In the genomic region with DNA sequence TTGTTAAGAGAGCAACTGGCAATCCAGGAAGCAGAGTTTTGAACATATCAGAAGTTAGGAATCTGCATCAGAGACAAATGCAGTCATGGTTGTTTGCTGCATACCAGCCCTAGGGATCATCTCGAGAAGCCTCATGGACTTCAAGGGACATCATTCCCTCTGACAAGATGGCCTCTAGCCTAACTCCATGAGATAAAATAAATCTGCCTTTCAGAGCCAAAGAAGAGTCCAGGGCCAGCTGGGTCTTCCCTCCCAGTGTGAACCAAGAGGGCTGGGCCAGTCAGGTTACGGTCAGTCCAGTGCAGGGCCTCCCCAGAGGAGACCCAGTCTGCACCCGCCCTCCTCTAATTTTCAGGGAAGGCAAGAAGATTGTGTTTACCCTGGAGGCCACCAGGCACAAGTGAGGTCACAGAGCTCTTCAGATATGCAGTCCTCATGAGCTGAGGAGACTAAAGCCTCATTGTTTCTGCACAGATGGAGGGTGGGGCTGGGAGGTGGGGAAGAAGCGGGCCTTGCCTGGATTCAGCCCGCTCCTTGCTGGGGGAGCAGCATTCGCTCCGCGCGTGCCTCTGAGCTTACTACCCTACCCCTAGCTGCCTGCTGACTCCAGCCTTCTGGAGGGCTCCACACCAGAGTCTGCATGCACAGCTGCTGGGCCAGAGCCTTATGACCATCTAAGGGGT, we compare ENCODE assay signal across 2 cellular contexts.
TF ChIP-seq lines count a peak whose summit lies in the region.

No MANE protein-coding gene starts in this region.

TF ChIP-seq in K562, 482 proteins besides CTCF, POLR2A, EP300 and RAD21 (continued from another document and continues in another):
- no peak for TF ChIP-seq ZNF316 (IDR thresholded peaks at IDR 0.05)
- TF ChIP-seq, protein P1, sequence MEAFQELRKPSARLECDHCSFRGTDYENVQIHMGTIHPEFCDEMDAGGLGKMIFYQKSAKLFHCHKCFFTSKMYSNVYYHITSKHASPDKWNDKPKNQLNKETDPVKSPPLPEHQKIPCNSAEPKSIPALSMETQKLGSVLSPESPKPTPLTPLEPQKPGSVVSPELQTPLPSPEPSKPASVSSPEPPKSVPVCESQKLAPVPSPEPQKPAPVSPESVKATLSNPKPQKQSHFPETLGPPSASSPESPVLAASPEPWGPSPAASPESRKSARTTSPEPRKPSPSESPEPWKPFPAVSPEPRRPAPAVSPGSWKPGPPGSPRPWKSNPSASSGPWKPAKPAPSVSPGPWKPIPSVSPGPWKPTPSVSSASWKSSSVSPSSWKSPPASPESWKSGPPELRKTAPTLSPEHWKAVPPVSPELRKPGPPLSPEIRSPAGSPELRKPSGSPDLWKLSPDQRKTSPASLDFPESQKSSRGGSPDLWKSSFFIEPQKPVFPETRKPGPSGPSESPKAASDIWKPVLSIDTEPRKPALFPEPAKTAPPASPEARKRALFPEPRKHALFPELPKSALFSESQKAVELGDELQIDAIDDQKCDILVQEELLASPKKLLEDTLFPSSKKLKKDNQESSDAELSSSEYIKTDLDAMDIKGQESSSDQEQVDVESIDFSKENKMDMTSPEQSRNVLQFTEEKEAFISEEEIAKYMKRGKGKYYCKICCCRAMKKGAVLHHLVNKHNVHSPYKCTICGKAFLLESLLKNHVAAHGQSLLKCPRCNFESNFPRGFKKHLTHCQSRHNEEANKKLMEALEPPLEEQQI (IDR thresholded peaks at IDR 0.05) = no peak
- TF ChIP-seq CXXC5 (CRISPR knock-in tag; IDR thresholded peaks at IDR 0.05) = peak; percentile 21; the same call in 1 of the 2 replicates
- TF ChIP-seq NFE2 (IDR thresholded peaks at IDR 0.05; ENCODE audit: low read depth) = no peak
- no peak for TF ChIP-seq ZNF431 (CRISPR knock-in tag; IDR thresholded peaks at IDR 0.05)
- TF ChIP-seq, protein P2, sequence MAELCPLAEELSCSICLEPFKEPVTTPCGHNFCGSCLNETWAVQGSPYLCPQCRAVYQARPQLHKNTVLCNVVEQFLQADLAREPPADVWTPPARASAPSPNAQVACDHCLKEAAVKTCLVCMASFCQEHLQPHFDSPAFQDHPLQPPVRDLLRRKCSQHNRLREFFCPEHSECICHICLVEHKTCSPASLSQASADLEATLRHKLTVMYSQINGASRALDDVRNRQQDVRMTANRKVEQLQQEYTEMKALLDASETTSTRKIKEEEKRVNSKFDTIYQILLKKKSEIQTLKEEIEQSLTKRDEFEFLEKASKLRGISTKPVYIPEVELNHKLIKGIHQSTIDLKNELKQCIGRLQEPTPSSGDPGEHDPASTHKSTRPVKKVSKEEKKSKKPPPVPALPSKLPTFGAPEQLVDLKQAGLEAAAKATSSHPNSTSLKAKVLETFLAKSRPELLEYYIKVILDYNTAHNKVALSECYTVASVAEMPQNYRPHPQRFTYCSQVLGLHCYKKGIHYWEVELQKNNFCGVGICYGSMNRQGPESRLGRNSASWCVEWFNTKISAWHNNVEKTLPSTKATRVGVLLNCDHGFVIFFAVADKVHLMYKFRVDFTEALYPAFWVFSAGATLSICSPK (IDR thresholded peaks at IDR 0.05; ENCODE audit: borderline replicate concordance) = no peak
- TF ChIP-seq, protein P3, sequence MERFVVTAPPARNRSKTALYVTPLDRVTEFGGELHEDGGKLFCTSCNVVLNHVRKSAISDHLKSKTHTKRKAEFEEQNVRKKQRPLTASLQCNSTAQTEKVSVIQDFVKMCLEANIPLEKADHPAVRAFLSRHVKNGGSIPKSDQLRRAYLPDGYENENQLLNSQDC (CRISPR knock-in tag; IDR thresholded peaks at IDR 0.05) = no peak
- no peak for TF ChIP-seq ZNF766 (CRISPR knock-in tag; conservative IDR thresholded peaks at IDR 0.05)
- no peak for TF ChIP-seq ZNF24 (IDR thresholded peaks at IDR 0.05)
- TF ChIP-seq TEAD2 (tag; IDR thresholded peaks at IDR 0.05) = peak; percentile 38; the same call in 1 of the 2 replicates
- TF ChIP-seq PTRF (tag; IDR thresholded peaks at IDR 0.05) = no peak
- TF ChIP-seq KDM4B (IDR thresholded peaks at IDR 0.05; ENCODE audit: borderline replicate concordance in 2 of 2, low read depth in 1 of 2) = no peak
- TF ChIP-seq, protein P4, sequence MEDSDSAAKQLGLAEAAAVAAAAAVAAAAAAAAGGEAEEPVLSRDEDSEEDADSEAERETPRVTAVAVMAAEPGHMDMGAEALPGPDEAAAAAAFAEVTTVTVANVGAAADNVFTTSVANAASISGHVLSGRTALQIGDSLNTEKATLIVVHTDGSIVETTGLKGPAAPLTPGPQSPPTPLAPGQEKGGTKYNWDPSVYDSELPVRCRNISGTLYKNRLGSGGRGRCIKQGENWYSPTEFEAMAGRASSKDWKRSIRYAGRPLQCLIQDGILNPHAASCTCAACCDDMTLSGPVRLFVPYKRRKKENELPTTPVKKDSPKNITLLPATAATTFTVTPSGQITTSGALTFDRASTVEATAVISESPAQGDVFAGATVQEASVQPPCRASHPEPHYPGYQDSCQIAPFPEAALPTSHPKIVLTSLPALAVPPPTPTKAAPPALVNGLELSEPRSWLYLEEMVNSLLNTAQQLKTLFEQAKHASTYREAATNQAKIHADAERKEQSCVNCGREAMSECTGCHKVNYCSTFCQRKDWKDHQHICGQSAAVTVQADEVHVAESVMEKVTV (CRISPR knock-in tag; IDR thresholded peaks at IDR 0.05) = no peak
- TF ChIP-seq, protein P5, sequence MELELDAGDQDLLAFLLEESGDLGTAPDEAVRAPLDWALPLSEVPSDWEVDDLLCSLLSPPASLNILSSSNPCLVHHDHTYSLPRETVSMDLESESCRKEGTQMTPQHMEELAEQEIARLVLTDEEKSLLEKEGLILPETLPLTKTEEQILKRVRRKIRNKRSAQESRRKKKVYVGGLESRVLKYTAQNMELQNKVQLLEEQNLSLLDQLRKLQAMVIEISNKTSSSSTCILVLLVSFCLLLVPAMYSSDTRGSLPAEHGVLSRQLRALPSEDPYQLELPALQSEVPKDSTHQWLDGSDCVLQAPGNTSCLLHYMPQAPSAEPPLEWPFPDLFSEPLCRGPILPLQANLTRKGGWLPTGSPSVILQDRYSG (tag; conservative IDR thresholded peaks at IDR 0.05; ENCODE audit: low read depth) = no peak
- TF ChIP-seq, protein P6, sequence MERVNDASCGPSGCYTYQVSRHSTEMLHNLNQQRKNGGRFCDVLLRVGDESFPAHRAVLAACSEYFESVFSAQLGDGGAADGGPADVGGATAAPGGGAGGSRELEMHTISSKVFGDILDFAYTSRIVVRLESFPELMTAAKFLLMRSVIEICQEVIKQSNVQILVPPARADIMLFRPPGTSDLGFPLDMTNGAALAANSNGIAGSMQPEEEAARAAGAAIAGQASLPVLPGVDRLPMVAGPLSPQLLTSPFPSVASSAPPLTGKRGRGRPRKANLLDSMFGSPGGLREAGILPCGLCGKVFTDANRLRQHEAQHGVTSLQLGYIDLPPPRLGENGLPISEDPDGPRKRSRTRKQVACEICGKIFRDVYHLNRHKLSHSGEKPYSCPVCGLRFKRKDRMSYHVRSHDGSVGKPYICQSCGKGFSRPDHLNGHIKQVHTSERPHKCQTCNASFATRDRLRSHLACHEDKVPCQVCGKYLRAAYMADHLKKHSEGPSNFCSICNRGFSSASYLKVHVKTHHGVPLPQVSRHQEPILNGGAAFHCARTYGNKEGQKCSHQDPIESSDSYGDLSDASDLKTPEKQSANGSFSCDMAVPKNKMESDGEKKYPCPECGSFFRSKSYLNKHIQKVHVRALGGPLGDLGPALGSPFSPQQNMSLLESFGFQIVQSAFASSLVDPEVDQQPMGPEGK (CRISPR knock-in tag; IDR thresholded peaks at IDR 0.05; ENCODE audit: borderline replicate concordance) = no peak
- TF ChIP-seq SMARCC2 (IDR thresholded peaks at IDR 0.05; ENCODE audit: low read depth) = no peak
- no peak for TF ChIP-seq NEUROD1 (IDR thresholded peaks at IDR 0.05; ENCODE audit: borderline replicate concordance, low read depth, low read length, partially characterized antibody)

TF ChIP-seq in HepG2, 621 proteins besides CTCF, POLR2A, EP300 and RAD21 (continued from another document and continues in another):
- TF ChIP-seq, protein P7, sequence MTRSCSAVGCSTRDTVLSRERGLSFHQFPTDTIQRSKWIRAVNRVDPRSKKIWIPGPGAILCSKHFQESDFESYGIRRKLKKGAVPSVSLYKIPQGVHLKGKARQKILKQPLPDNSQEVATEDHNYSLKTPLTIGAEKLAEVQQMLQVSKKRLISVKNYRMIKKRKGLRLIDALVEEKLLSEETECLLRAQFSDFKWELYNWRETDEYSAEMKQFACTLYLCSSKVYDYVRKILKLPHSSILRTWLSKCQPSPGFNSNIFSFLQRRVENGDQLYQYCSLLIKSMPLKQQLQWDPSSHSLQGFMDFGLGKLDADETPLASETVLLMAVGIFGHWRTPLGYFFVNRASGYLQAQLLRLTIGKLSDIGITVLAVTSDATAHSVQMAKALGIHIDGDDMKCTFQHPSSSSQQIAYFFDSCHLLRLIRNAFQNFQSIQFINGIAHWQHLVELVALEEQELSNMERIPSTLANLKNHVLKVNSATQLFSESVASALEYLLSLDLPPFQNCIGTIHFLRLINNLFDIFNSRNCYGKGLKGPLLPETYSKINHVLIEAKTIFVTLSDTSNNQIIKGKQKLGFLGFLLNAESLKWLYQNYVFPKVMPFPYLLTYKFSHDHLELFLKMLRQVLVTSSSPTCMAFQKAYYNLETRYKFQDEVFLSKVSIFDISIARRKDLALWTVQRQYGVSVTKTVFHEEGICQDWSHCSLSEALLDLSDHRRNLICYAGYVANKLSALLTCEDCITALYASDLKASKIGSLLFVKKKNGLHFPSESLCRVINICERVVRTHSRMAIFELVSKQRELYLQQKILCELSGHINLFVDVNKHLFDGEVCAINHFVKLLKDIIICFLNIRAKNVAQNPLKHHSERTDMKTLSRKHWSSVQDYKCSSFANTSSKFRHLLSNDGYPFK (CRISPR knock-in tag; IDR thresholded peaks at IDR 0.05; ENCODE audit: borderline replicate concordance) = no peak
- TF ChIP-seq ZMAT3 (CRISPR knock-in tag; conservative IDR thresholded peaks at IDR 0.05) (no peak), ZNF33A (CRISPR knock-in tag; IDR thresholded peaks at IDR 0.05; ENCODE audit: borderline replicate concordance) (no peak), MBD4 (IDR thresholded peaks at IDR 0.05; ENCODE audit: borderline replicate concordance, low read length) (no peak), NCOA2 (CRISPR knock-in tag; IDR thresholded peaks at IDR 0.05) (peak; percentile 58), ZNF768 (CRISPR knock-in tag; IDR thresholded peaks at IDR 0.05) (peak; percentile 35; the same call in 1 of the 2 replicates), TCF7 (IDR thresholded peaks at IDR 0.05; ENCODE audit: low read depth) (peak; percentile 22; the same call in 1 of the 2 replicates), ZNF207 (IDR thresholded peaks at IDR 0.05; ENCODE audit: borderline replicate concordance) (no peak), ZSCAN21 (CRISPR knock-in tag; IDR thresholded peaks at IDR 0.05; ENCODE audit: borderline replicate concordance) (no peak)
- TF ChIP-seq, protein P8, sequence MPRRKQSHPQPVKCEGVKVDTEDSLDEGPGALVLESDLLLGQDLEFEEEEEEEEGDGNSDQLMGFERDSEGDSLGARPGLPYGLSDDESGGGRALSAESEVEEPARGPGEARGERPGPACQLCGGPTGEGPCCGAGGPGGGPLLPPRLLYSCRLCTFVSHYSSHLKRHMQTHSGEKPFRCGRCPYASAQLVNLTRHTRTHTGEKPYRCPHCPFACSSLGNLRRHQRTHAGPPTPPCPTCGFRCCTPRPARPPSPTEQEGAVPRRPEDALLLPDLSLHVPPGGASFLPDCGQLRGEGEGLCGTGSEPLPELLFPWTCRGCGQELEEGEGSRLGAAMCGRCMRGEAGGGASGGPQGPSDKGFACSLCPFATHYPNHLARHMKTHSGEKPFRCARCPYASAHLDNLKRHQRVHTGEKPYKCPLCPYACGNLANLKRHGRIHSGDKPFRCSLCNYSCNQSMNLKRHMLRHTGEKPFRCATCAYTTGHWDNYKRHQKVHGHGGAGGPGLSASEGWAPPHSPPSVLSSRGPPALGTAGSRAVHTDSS (CRISPR knock-in tag; conservative IDR thresholded peaks at IDR 0.05) = no peak
- TF ChIP-seq, protein P9, sequence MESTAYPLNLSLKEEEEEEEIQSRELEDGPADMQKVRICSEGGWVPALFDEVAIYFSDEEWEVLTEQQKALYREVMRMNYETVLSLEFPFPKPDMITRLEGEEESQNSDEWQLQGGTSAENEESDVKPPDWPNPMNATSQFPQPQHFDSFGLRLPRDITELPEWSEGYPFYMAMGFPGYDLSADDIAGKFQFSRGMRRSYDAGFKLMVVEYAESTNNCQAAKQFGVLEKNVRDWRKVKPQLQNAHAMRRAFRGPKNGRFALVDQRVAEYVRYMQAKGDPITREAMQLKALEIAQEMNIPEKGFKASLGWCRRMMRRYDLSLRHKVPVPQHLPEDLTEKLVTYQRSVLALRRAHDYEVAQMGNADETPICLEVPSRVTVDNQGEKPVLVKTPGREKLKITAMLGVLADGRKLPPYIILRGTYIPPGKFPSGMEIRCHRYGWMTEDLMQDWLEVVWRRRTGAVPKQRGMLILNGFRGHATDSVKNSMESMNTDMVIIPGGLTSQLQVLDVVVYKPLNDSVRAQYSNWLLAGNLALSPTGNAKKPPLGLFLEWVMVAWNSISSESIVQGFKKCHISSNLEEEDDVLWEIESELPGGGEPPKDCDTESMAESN (CRISPR knock-in tag; conservative IDR thresholded peaks at IDR 0.05) = no peak
- TF ChIP-seq, protein P10, sequence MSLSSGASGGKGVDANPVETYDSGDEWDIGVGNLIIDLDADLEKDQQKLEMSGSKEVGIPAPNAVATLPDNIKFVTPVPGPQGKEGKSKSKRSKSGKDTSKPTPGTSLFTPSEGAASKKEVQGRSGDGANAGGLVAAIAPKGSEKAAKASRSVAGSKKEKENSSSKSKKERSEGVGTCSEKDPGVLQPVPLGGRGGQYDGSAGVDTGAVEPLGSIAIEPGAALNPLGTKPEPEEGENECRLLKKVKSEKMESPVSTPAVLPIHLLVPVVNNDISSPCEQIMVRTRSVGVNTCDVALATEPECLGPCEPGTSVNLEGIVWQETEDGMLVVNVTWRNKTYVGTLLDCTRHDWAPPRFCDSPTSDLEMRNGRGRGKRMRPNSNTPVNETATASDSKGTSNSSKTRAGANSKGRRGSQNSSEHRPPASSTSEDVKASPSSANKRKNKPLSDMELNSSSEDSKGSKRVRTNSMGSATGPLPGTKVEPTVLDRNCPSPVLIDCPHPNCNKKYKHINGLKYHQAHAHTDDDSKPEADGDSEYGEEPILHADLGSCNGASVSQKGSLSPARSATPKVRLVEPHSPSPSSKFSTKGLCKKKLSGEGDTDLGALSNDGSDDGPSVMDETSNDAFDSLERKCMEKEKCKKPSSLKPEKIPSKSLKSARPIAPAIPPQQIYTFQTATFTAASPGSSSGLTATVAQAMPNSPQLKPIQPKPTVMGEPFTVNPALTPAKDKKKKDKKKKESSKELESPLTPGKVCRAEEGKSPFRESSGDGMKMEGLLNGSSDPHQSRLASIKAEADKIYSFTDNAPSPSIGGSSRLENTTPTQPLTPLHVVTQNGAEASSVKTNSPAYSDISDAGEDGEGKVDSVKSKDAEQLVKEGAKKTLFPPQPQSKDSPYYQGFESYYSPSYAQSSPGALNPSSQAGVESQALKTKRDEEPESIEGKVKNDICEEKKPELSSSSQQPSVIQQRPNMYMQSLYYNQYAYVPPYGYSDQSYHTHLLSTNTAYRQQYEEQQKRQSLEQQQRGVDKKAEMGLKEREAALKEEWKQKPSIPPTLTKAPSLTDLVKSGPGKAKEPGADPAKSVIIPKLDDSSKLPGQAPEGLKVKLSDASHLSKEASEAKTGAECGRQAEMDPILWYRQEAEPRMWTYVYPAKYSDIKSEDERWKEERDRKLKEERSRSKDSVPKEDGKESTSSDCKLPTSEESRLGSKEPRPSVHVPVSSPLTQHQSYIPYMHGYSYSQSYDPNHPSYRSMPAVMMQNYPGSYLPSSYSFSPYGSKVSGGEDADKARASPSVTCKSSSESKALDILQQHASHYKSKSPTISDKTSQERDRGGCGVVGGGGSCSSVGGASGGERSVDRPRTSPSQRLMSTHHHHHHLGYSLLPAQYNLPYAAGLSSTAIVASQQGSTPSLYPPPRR (CRISPR knock-in tag; IDR thresholded peaks at IDR 0.05; ENCODE audit: borderline replicate concordance) = peak; percentile 69; the same call in 1 of the 2 replicates
